ENCODE assay signal across 8 cellular contexts in genomic region chr17:80649672-80650338, GRCh38.
A peak's percentile ranks its signal among the peaks of the same experiment; 100 is the strongest.
DNase-seq lines count a peak whose midpoint lies in the region; ATAC-seq and TF ChIP-seq lines count a peak whose summit lies in the region.

No MANE protein-coding gene starts in this region.

- H3K27ac ChIP-seq in IMR-90 (ENCODE audit: insufficient read depth, low read length) = peak overlapping the region; percentile 4; the same call in 1 of the 2 replicates
- peak overlapping the region in 1 of 2 donors; percentile 21 for H3K27ac ChIP-seq in lung (ENCODE audit: low read depth in 1 of 2, low read length in 1 of 2)

- ATAC-seq in IMR-90 (ENCODE audit: low read depth) (peak; percentile 55), lung (ENCODE audit: insufficient read depth, low FRiP score) (peak; percentile 77), HG03045 (IDR thresholded peaks at IDR 0.05; ENCODE audit: unreplicated experiment) (no peak), GM21528 (IDR thresholded peaks at IDR 0.05; ENCODE audit: low FRiP score, unreplicated experiment) (no peak)

- peak; percentile 45 for DNase-seq in COR-L47 (lab: John Stamatoyannopoulos, UW)
- DNase-seq in IMR-90 = peak; percentile 92
- DNase-seq in activated CD4-positive, CD25-positive, alpha-beta regulatory T cell treated with anti-CD3 and anti-CD28 coated beads, Interleukin-2, amount 50 U/mL, for 16 hours (ENCODE audit: low read depth, low spot score) = peak; percentile 44
- DNase-seq in chondrocyte (ENCODE audit: low spot score) = no peak
- DNase-seq in lung (ENCODE audit: low spot score) = peak; percentile 47
- peak; percentile 63 for DNase-seq in stimulated activated CD8-positive, alpha-beta memory T cell treated with anti-CD3 and anti-CD28 coated beads, Interleukin-4, amount 100 ng/mL, for 24 hours (ENCODE audit: low read depth)

- H3K23ac ChIP-seq in IMR-90 (ENCODE audit: low read depth, low read length) = peak overlapping the region; percentile 87

- dilution Hi-C loops in IMR-90 (cut with HindIII; ENCODE audit: low sequenced_read_pairs, unreplicated experiment) = no loop called here

- H3K4me1 Mint-ChIP-seq in chondrocyte (ENCODE audit: low read depth) = peaks cover 54% of the 10 kb centered on the region

- peak; percentile 64 for TF ChIP-seq CTCF in IMR-90 (conservative IDR thresholded peaks at IDR 0.05; ENCODE audit: low read depth, low read length)
- TF ChIP-seq CTCF in chondrocyte (IDR thresholded peaks at IDR 0.05) = peak; percentile 75
- TF ChIP-seq CTCF in lung (IDR thresholded peaks at IDR 0.05; ENCODE audit: control extremely low read depth, extremely low read depth) = no peak

- H3K27me3 Mint-ChIP-seq in chondrocyte (ENCODE audit: low read depth) = no peaks in the 10 kb centered on the region

- no peak overlapping the region for H3K9ac ChIP-seq in IMR-90 (ENCODE audit: low read depth, low read length)

- H3K4me2 ChIP-seq in IMR-90 (ENCODE audit: low read depth, low read length) = no peak overlapping the region

- peak overlapping the region; percentile 15; the same call in 1 of the 2 replicates for H4K5ac ChIP-seq in IMR-90 (ENCODE audit: low read depth, low read length)

- peak overlapping the region; percentile 17 for H2AFZ ChIP-seq in IMR-90 (replicated peaks; ENCODE audit: low read length, poor library complexity)

- H2BK20ac ChIP-seq in IMR-90 (ENCODE audit: low read depth, low read length) = peak overlapping the region; percentile 85

- H3K18ac ChIP-seq in IMR-90 (ENCODE audit: low read depth, low read length) = peak overlapping the region; percentile 13; the same call in 1 of the 2 replicates

- peak overlapping the region; percentile 93 for H3K4ac ChIP-seq in IMR-90 (ENCODE audit: low read depth, low read length)

- H3K56ac ChIP-seq in IMR-90 (ENCODE audit: extremely low read depth, insufficient read depth, low read length) = no peak overlapping the region

- TF ChIP-seq POLR2A in IMR-90 (IDR thresholded peaks at IDR 0.05; ENCODE audit: low read depth, low read length) = no peak

- peak overlapping the region; percentile 29 to 85 for H4K8ac ChIP-seq in IMR-90 (ENCODE audit: low read depth in 2 of 2, low read length in 2 of 2)

- peak overlapping the region; percentile 90 for H2BK120ac ChIP-seq in IMR-90 (ENCODE audit: low read depth, low read length)

- peak; percentile 31; the same call in 1 of the 2 replicates for TF ChIP-seq RAD21 in IMR-90 (IDR thresholded peaks at IDR 0.05; ENCODE audit: low read length)

- H3K9me3 ChIP-seq in IMR-90 (ENCODE audit: control insufficient read depth, insufficient read depth, low read length) (no peaks in the 10 kb centered on the region), lung (ENCODE audit: control insufficient read depth in 2 of 2, insufficient read depth in 1 of 2, low read length in 1 of 2) (peaks cover 0 to 1% of the 10 kb centered on the region in 2 donors)

- CTCF ChIA-PET in IMR-90 (lab: Yijun Ruan, JAX) = interaction anchor here (0.6 kb wide), 1 partner anchor 61 kb away, joined by 3 read pairs; no protein-coding TSS in a partner anchor

- POLR2A ChIA-PET in IMR-90 (lab: Charles Lee; ENCODE audit: unreplicated experiment) = no interaction called here

- H3K4me3 Mint-ChIP-seq in chondrocyte (ENCODE audit: unreplicated experiment) = no peak overlapping the region

- H3K4me3 ChIP-seq in IMR-90 (ENCODE audit: insufficient read depth, low read depth, low read length) = no peak overlapping the region
- no peak overlapping the region for H3K4me3 ChIP-seq in lung

- H3K4me1 ChIP-seq in IMR-90 (ENCODE audit: control insufficient read depth, insufficient read depth, low read length) (peaks cover 20% of the 10 kb centered on the region), lung (ENCODE audit: control insufficient read depth in 2 of 2, insufficient read depth in 2 of 2, low read length in 2 of 2) (peaks cover 6 to 12% of the 10 kb centered on the region in 2 donors)

- peaks cover 52 to 81% of the 10 kb centered on the region in 2 experiments for H3K79me1 ChIP-seq in IMR-90 (ENCODE audit: low read depth in 1 of 2, low read length in 2 of 2)

- H2AK9ac ChIP-seq in IMR-90 (replicated peaks; ENCODE audit: low read depth, low read length, poor library complexity) = peak overlapping the region; percentile 88

- H3K9me1 ChIP-seq in IMR-90 (ENCODE audit: insufficient read depth, low read length) = peaks cover 29% of the 10 kb centered on the region

- peaks cover 1% of the 10 kb centered on the region for H3K36me3 Mint-ChIP-seq in chondrocyte (ENCODE audit: low read depth)

- no peaks in the 10 kb centered on the region for H3K27me3 ChIP-seq in IMR-90 (ENCODE audit: control insufficient read depth, insufficient read depth, low read length)
- no peaks in the 10 kb centered on the region for H3K27me3 ChIP-seq in lung (ENCODE audit: control insufficient read depth, insufficient read depth)

- peak overlapping the region; percentile 83 for H4K91ac ChIP-seq in IMR-90 (ENCODE audit: insufficient read depth, low read depth, low read length)

- H2AK5ac ChIP-seq in IMR-90 (ENCODE audit: low read depth, low read length) = peak overlapping the region; percentile 99

- H4K20me1 ChIP-seq in IMR-90 (ENCODE audit: insufficient read depth, low read length) = peaks cover 13% of the 10 kb centered on the region; the same call in 1 of the 2 replicates

- H3K9me3 Mint-ChIP-seq in chondrocyte (ENCODE audit: low read depth) = peaks cover 3% of the 10 kb centered on the region

- no TSS peak for BruUV-seq in IMR-90 (replicated peaks; lab: Mats Ljungman, UMichigan)

- peak overlapping the region; percentile 72 for H2BK5ac ChIP-seq in IMR-90 (ENCODE audit: low read depth, low read length, poor library complexity, severe bottlenecking)

- H3K27ac Mint-ChIP-seq in chondrocyte (ENCODE audit: unreplicated experiment) = peak overlapping the region; percentile 74

- in situ Hi-C loops in IMR-90 (cut with MboI; ENCODE audit: low sequenced_read_pairs) = no loop called here

- 54% methylated on average over 8 of the region's 14 CpGs; no CpG with 5 or more reads in 1 of the 2 experiments for WGBS in IMR-90 (ENCODE audit: extremely low coverage in 2 of 2, insufficient read length in 1 of 2), 2 experiments
- WGBS in lung, 2 donors = 59 to 70% methylated on average over 14 of the region's 14 CpGs

- intact Hi-C loops in IMR-90 (cut with micrococcal nuclease) = no loop called here

- peak overlapping the region; percentile 97 for H3K14ac ChIP-seq in IMR-90 (replicated peaks; ENCODE audit: low read depth, low read length)

- H2BK15ac ChIP-seq in IMR-90 (ENCODE audit: low read depth, low read length) = peak overlapping the region; percentile 73

- H3K36me3 ChIP-seq in IMR-90 (ENCODE audit: control insufficient read depth, insufficient read depth, low read length) = no peaks in the 10 kb centered on the region
- H3K36me3 ChIP-seq in lung (ENCODE audit: control insufficient read depth in 2 of 2, insufficient read depth in 2 of 2, low read length in 2 of 2) = peaks cover 0 to 3% of the 10 kb centered on the region in 2 donors

TF ChIP-seq in IMR-90, 13 proteins besides CTCF, POLR2A, EP300 and RAD21:
- TF ChIP-seq BHLHE40 (IDR thresholded peaks at IDR 0.05; ENCODE audit: low read depth, low read length) = peak; percentile 85
- TF ChIP-seq FOS (IDR thresholded peaks at IDR 0.05; ENCODE audit: low read depth, low read length) = peak; percentile 60; the same call in 1 of the 2 replicates
- TF ChIP-seq, protein P1, sequence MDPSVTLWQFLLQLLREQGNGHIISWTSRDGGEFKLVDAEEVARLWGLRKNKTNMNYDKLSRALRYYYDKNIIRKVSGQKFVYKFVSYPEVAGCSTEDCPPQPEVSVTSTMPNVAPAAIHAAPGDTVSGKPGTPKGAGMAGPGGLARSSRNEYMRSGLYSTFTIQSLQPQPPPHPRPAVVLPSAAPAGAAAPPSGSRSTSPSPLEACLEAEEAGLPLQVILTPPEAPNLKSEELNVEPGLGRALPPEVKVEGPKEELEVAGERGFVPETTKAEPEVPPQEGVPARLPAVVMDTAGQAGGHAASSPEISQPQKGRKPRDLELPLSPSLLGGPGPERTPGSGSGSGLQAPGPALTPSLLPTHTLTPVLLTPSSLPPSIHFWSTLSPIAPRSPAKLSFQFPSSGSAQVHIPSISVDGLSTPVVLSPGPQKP (IDR thresholded peaks at IDR 0.05; ENCODE audit: borderline replicate concordance, low read depth, low read length) = no peak
- peak; percentile 84 for TF ChIP-seq MXI1 (IDR thresholded peaks at IDR 0.05; ENCODE audit: borderline replicate concordance, low read depth, low read length)
- TF ChIP-seq CHD1 (IDR thresholded peaks at IDR 0.05; ENCODE audit: low read depth, low read length) = 0 out of 2 replicates have a peak, but pooled peaks have one; percentile 69
- TF ChIP-seq SMC3 (IDR thresholded peaks at IDR 0.05; ENCODE audit: low read depth, low read length) = peak; percentile 35; the same call in 1 of the 2 replicates

Comparison
In these comparisons a context has a peak if more than half of its experiments do, and no peak if none do; other contexts are left out.
1. ATAC-seq: peak in IMR-90 (single experiment) and lung (single experiment); none in HG03045 (single experiment) and GM21528 (single experiment).